8 cellular contexts compared by ENCODE assay signal in genomic region chrX:101409043-101409442, GRCh38. TPM values are rescaled to one million over a fixed set of nuclear protein-coding genes. Genes with fewer than 3 reads are reported as not detected.
DNase-seq lines count a peak whose midpoint lies in the region; ATAC-seq and TF ChIP-seq lines count a peak whose summit lies in the region.

No MANE protein-coding gene starts in this region.

- peak overlapping the region; percentile 100 for H3K9ac ChIP-seq in GM23248

- DNase-seq in GM23248: peak; percentile 40
- no peak for DNase-seq in SJSA1 (ENCODE audit: low read depth in 1 of 2, low spot score in 2 of 2)
- DNase-seq in fibroblast of pulmonary artery (ENCODE audit: low read depth): no peak
- no peak for DNase-seq in retinal pigment epithelial cell (ENCODE audit: low read depth)
- DNase-seq in SW480 (ENCODE audit: low spot score): no peak
- DNase-seq in mucosa of gallbladder (ENCODE audit: low spot score): no peak

- peak overlapping the region; percentile 98 for H3K27ac ChIP-seq in GM23248
- peak overlapping the region; percentile 97 for H3K27ac ChIP-seq in SJSA1

- H3K4me1 ChIP-seq in GM23248 (ENCODE audit: insufficient read depth) (0 out of 2 replicates have a peak, but pooled peaks cover 24% of the 10 kb centered on the region), SJSA1 (replicated peaks) (no peaks in the 10 kb centered on the region)

- H3K27me3 ChIP-seq in GM23248 (replicated peaks; ENCODE audit: insufficient read depth): no peaks in the 10 kb centered on the region
- no peaks in the 10 kb centered on the region for H3K27me3 ChIP-seq in SJSA1 (replicated peaks)

- H3K9me3 ChIP-seq in GM23248 (ENCODE audit: low read depth): no peaks in the 10 kb centered on the region
- no peaks in the 10 kb centered on the region for H3K9me3 ChIP-seq in SJSA1 (replicated peaks)

- H3F3A ChIP-seq in GM23248 (ENCODE audit: insufficient read depth): 0 out of 2 replicates have a peak, but pooled peaks cover 4% of the 10 kb centered on the region

- in situ Hi-C loops in GM23248 (cut with MboI): loop anchor here (25.0 kb wide), 1 partner anchor 228 kb away; no protein-coding TSS in a partner anchor

- no peak overlapping the region for H2AFZ ChIP-seq in GM23248

- H3K36me3 ChIP-seq in GM23248 (ENCODE audit: low read depth): no peaks in the 10 kb centered on the region
- H3K36me3 ChIP-seq in SJSA1: peaks cover 6% of the 10 kb centered on the region

- ATAC-seq in HG02588 (IDR thresholded peaks at IDR 0.05; ENCODE audit: unreplicated experiment): no peak
- no peak for ATAC-seq in HG03460 (IDR thresholded peaks at IDR 0.05; ENCODE audit: unreplicated experiment)

- TF ChIP-seq CTCF in fibroblast of pulmonary artery (IDR thresholded peaks at IDR 0.05; ENCODE audit: low read length, missing control alignments) (no peak), retinal pigment epithelial cell (conservative IDR thresholded peaks at IDR 0.05; ENCODE audit: low read depth, low read length) (no peak)

- WGBS in GM23248 (ENCODE audit: low coverage in 1 of 2, low lambda C conversion rate in 2 of 2, missing lambda C conversion rate in 2 of 2), 2 experiments: 0 to 1% methylated on average over 6 of the region's 6 CpGs

- H3K4me3 ChIP-seq in GM23248 (peak overlapping the region; percentile 93), SJSA1 (peak overlapping the region; percentile 59), fibroblast of pulmonary artery (replicated peaks; ENCODE audit: low read depth, low read length) (peak overlapping the region; percentile 83), retinal pigment epithelial cell (ENCODE audit: low read length) (peak overlapping the region; percentile 88)

- peak overlapping the region; percentile 99 for H3K4me2 ChIP-seq in GM23248 (ENCODE audit: unreplicated experiment)

- no peaks in the 10 kb centered on the region for H3K9me2 ChIP-seq in GM23248 (ENCODE audit: insufficient read depth)

- H3K79me2 ChIP-seq in GM23248 (ENCODE audit: insufficient read depth): peaks cover 85% of the 10 kb centered on the region

- no peaks in the 10 kb centered on the region; the same call in 1 of the 2 replicates for H4K20me1 ChIP-seq in GM23248 (ENCODE audit: insufficient read depth)

RNA-seq across cellular contexts. Expression of gene HNRNPH2, which starts 1.0 kb away (rescaled TPM):
- total RNA-seq in GM23248 (2014; rRNA removed; shearing (Covaris generic)): 53.1 and 59.0 TPM in 2 replicates
- polyA plus RNA-seq in GM23248 (2016; fragmentation: Nextera tagmentation; extraction: Ambion mirVana): 97.8 and 99.7 TPM in 2 replicates
- 58.9 and 71.8 TPM in 2 replicates for total RNA-seq in SJSA1 (2014; rRNA removed; shearing (Covaris generic))
- 62.1 TPM for total RNA-seq in mucosa of gallbladder

RNA-seq across cellular contexts. Expression of gene GLA, which starts 1.3 kb away (rescaled TPM):
- 27.1 and 36.6 TPM in 2 replicates for total RNA-seq in GM23248 (2014; rRNA removed; shearing (Covaris generic))
- 20.4 and 26.6 TPM in 2 replicates for polyA plus RNA-seq in GM23248 (2016; fragmentation: Nextera tagmentation; extraction: Ambion mirVana)
- 47.6 and 51.7 TPM in 2 replicates for total RNA-seq in SJSA1 (2014; rRNA removed; shearing (Covaris generic))
- 29.2 TPM for total RNA-seq in mucosa of gallbladder

RNA-seq across cellular contexts. Expression of gene RPL36A, which starts 18.2 kb away (rescaled TPM):
- total RNA-seq in GM23248 (2014; rRNA removed; shearing (Covaris generic)): 240 and 757 TPM in 2 replicates
- polyA plus RNA-seq in GM23248 (2016; fragmentation: Nextera tagmentation; extraction: Ambion mirVana): 295 and 331 TPM in 2 replicates
- 1,028 and 2,711 TPM in 2 replicates for total RNA-seq in SJSA1 (2014; rRNA removed; shearing (Covaris generic))
- total RNA-seq in mucosa of gallbladder: 124 TPM

RNA-seq across cellular contexts. Expression of gene BTK, which starts 23.1 kb away (rescaled TPM):
- not detected in 2 replicates for total RNA-seq in GM23248 (2014; rRNA removed; shearing (Covaris generic))
- polyA plus RNA-seq in GM23248 (2016; fragmentation: Nextera tagmentation; extraction: Ambion mirVana): 0.23 TPM in 1 of 2 replicates, not detected in the other
- total RNA-seq in SJSA1 (2014; rRNA removed; shearing (Covaris generic)): not detected in 2 replicates
- total RNA-seq in mucosa of gallbladder: 8.2 TPM
